Comparison of ENCODE assay signal across 17 cellular contexts in the genomic region with DNA sequence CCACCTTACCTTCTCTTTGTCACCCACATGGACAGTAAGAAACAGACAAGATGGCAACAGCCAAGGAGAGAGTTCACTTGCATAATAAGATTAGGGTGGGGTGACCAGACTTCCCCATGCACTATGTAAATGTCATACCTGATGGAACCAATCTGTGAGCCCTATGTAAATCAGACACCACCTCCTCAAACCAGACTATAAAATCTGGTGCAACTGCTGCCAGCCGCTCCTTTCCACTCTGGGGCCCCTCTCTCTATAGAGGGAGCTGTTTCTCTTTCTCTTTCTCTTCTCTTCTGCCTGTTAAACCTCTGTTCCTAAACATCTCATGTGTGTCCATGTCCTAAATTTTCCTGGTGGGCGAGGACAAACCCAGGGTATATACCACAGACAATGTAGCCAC.
"Had no signal": no experiment of that assay in that cellular context is flagged by ENCODE, and none has a peak within 500 bp of the region (broad histone marks: within the 10 kb centered on the region; RNA-seq: fewer than 3 reads in every experiment).

No MANE protein-coding gene starts in this region.

- H3K4me1 ChIP-seq: colonic mucosa had no signal

- ATAC-seq: activated CD8-positive, alpha-beta T cell treated with anti-CD3 and anti-CD28 coated beads for 36 hours; activated naive CD4-positive, alpha-beta T cell treated with anti-CD3 and anti-CD28 coated beads, Interleukin-2, amount 50 U/mL, for 72 hours; esophagus mucosa; left ventricle myocardium superior; stimulated activated effector memory CD8-positive, alpha-beta T cell treated with anti-CD3 and anti-CD28 coated beads, Interleukin-12 subunit alpha, Interleukin-12 subunit beta, amount 100 ng/mL, for 72 hours had no signal

- H3K27me3 ChIP-seq: colonic mucosa had no signal

- H3K9me3 ChIP-seq: colonic mucosa had no signal

- H3K36me3 ChIP-seq: colonic mucosa had no signal

- H3K4me3 ChIP-seq: colonic mucosa had no signal

- H3K27ac ChIP-seq: colonic mucosa had no signal

- DNase-seq: activated B cell treated with CpG ODN at 0.5 μM for 24 hours; activated CD4-positive, alpha-beta T cell treated with anti-CD3 and anti-CD28 coated beads for 48 hours; activated CD8-positive, alpha-beta memory T cell treated with anti-CD3 and anti-CD28 coated beads, Interleukin-2, amount 50 U/mL, for 4 hours; activated CD8-positive, alpha-beta T cell treated with anti-CD3 and anti-CD28 coated beads for 36 hours; activated effector memory CD4-positive, alpha-beta T cell treated with anti-CD3 and anti-CD28 coated beads, Interleukin-2, amount 50 U/mL, for 16 hours; activated T-cell treated with anti-CD3 and anti-CD28 coated beads, Interleukin-2, amount 50 U/mL, for 48 hours; central memory CD4-positive, alpha-beta T cell; colonic mucosa; glutamatergic neuron; hypothalamus; left ventricle myocardium superior; nucleus accumbens; posterior cingulate gyrus; retina had no signal
